Comparison of ENCODE assay signal across 1 cellular context in genomic region chr2:127078028-127078427, GRCh38.
TF ChIP-seq lines count a peak whose summit lies in the region.

No MANE protein-coding gene starts in this region.

TF ChIP-seq in WTC11, 78 proteins besides CTCF, POLR2A, EP300 and RAD21 (continued from another document):
- TF ChIP-seq, protein P1, sequence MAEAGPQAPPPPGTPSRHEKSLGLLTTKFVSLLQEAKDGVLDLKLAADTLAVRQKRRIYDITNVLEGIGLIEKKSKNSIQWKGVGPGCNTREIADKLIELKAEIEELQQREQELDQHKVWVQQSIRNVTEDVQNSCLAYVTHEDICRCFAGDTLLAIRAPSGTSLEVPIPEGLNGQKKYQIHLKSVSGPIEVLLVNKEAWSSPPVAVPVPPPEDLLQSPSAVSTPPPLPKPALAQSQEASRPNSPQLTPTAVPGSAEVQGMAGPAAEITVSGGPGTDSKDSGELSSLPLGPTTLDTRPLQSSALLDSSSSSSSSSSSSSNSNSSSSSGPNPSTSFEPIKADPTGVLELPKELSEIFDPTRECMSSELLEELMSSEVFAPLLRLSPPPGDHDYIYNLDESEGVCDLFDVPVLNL (CRISPR knock-in tag; IDR thresholded peaks at IDR 0.05; ENCODE audit: borderline replicate concordance, low read depth), result no peak
- TF ChIP-seq ZBTB21 (CRISPR knock-in tag; IDR thresholded peaks at IDR 0.05; ENCODE audit: borderline replicate concordance), result no peak
- TF ChIP-seq ZNF396 (CRISPR knock-in tag; IDR thresholded peaks at IDR 0.05; ENCODE audit: borderline replicate concordance), result no peak
- TF ChIP-seq NR3C1 (CRISPR knock-in tag; conservative IDR thresholded peaks at IDR 0.05; ENCODE audit: low read depth), result no peak
- TF ChIP-seq HMGXB4 (CRISPR knock-in tag; IDR thresholded peaks at IDR 0.05), result no peak
- TF ChIP-seq ZNF138 (CRISPR knock-in tag; conservative IDR thresholded peaks at IDR 0.05), result no peak
- TF ChIP-seq ELF4 (CRISPR knock-in tag; IDR thresholded peaks at IDR 0.05; ENCODE audit: low read depth), result no peak
- no peak for TF ChIP-seq TCF7 (CRISPR knock-in tag; IDR thresholded peaks at IDR 0.05; ENCODE audit: low read depth)
- no peak for TF ChIP-seq EMX1 (CRISPR knock-in tag; IDR thresholded peaks at IDR 0.05)
- no peak for TF ChIP-seq ARID4B (CRISPR knock-in tag; IDR thresholded peaks at IDR 0.05; ENCODE audit: borderline replicate concordance)
- TF ChIP-seq ZNF232 (CRISPR knock-in tag; IDR thresholded peaks at IDR 0.05), result no peak
- no peak for TF ChIP-seq NFATC4 (CRISPR knock-in tag; IDR thresholded peaks at IDR 0.05)
- TF ChIP-seq CBFB (CRISPR knock-in tag; IDR thresholded peaks at IDR 0.05; ENCODE audit: low read depth), result no peak
